ENCODE assay signal across 15 cellular contexts in genomic region chr15:61138151-61138550, GRCh38.
"Had no signal": no experiment of that assay in that cellular context is flagged by ENCODE, and none has a peak within 500 bp of the region (broad histone marks: within the 10 kb centered on the region; RNA-seq: fewer than 3 reads in every experiment).

No MANE protein-coding gene starts in this region.

- H3K27ac ChIP-seq: left ventricle myocardium inferior, right atrium auricular region, skin epidermis, stomach, thoracic aorta, upper lobe of left lung had no signal

- H3K4me3 ChIP-seq: left ventricle myocardium inferior, right atrium auricular region, skin epidermis, stomach, thoracic aorta, upper lobe of left lung had no signal

- DNase-seq: activated CD4-positive, alpha-beta T cell treated with anti-CD3 and anti-CD28 coated beads, Interleukin-2, amount 50 U/mL, for 4 hours; activated T-cell treated with anti-CD3 and anti-CD28 coated beads for 4 hours; amniotic stem cell; gastrocnemius medialis; head of caudate nucleus; left ventricle myocardium inferior; mammary epithelial cell; occipital lobe; stimulated activated CD4-positive, alpha-beta T cell treated with anti-CD3 and anti-CD28 coated beads, Interleukin-4, amount 100 ng/mL, for 1 hour; stomach had no signal

- H3K4me1 ChIP-seq: left ventricle myocardium inferior, right atrium auricular region, stomach had no signal

- H3K36me3 ChIP-seq: gastrocnemius medialis, left ventricle myocardium inferior, right atrium auricular region, stomach, thoracic aorta, upper lobe of left lung had no signal

- ATAC-seq: stimulated activated effector memory CD8-positive, alpha-beta T cell treated with anti-CD3 and anti-CD28 coated beads, Interleukin-12 subunit alpha, Interleukin-12 subunit beta, amount 100 ng/mL, for 72 hours had no signal

- H3K9me3 ChIP-seq: gastrocnemius medialis, left ventricle myocardium inferior, right atrium auricular region, stomach, thoracic aorta, upper lobe of left lung had no signal

- H3K27me3 ChIP-seq: gastrocnemius medialis, right atrium auricular region, stomach, upper lobe of left lung had no signal
